9 cellular contexts compared by ENCODE assay signal in genomic region chr7:42227523-42227922, GRCh38. TPM values are rescaled to one million over a fixed set of nuclear protein-coding genes. Genes with fewer than 3 reads are reported as not detected.
DNase-seq lines count a peak whose midpoint lies in the region; ATAC-seq and TF ChIP-seq lines count a peak whose summit lies in the region.
"Had no signal": no experiment of that assay in that cellular context is flagged by ENCODE, and none has a peak within 500 bp of the region (broad histone marks: within the 10 kb centered on the region; RNA-seq: fewer than 3 reads in every experiment).

No MANE protein-coding gene starts in this region.

- DNase-seq in left ventricle myocardium inferior, result no peak
- no peak for DNase-seq in Right ventricle myocardium inferior (ENCODE audit: missing footprints)
- DNase-seq in activated T-cell treated with anti-CD3 and anti-CD28 coated beads, Interleukin-2, amount 50 U/mL, for 48 hours, result peak; percentile 24 to 26
- DNase-seq in kidney tubule cell (ENCODE audit: low spot score), result peak; percentile 30
- no peak for DNase-seq in vagina (ENCODE audit: extremely low spot score in 2 of 2)
- no peak for DNase-seq in GM19238 (ENCODE audit: insufficient read length, low spot score)
- no peak for DNase-seq in NCI-H1092 treated with DMSO at 0.1 percent for 48 hours (lab: John Stamatoyannopoulos, UW)
- DNase-seq in inferior parietal cortex (ENCODE audit: extremely low spot score), result no peak

- H3K27me3 ChIP-seq in left ventricle myocardium inferior (ENCODE audit: low read depth), result peaks cover 15% of the 10 kb centered on the region
- no peaks in the 10 kb centered on the region for H3K27me3 ChIP-seq in vagina

- H3K27ac ChIP-seq in left ventricle myocardium inferior (replicated peaks) (no peak overlapping the region), vagina (no peak overlapping the region)

- H3K4me3 ChIP-seq in left ventricle myocardium inferior, result peak overlapping the region; percentile 57
- H3K4me3 ChIP-seq in vagina, result peak overlapping the region; percentile 26 to 28

- no peak for TF ChIP-seq CTCF in left ventricle myocardium inferior (IDR thresholded peaks at IDR 0.05; ENCODE audit: borderline replicate concordance)
- TF ChIP-seq CTCF in vagina (IDR thresholded peaks at IDR 0.05), result no peak

- no peak for TF ChIP-seq POLR2A in vagina (IDR thresholded peaks at IDR 0.05)

- no peaks in the 10 kb centered on the region for H3K36me3 ChIP-seq in left ventricle myocardium inferior
- H3K36me3 ChIP-seq in vagina, result no peaks in the 10 kb centered on the region

- peaks cover 17% of the 10 kb centered on the region for H3K4me1 ChIP-seq in left ventricle myocardium inferior
- H3K4me1 ChIP-seq in vagina, result peaks cover 49% of the 10 kb centered on the region

- H3K9me3 ChIP-seq in left ventricle myocardium inferior (replicated peaks) (no peaks in the 10 kb centered on the region), vagina (no peaks in the 10 kb centered on the region)

- intact Hi-C loops in left ventricle myocardium inferior (cut with micrococcal nuclease) (no loop called here), Right ventricle myocardium inferior (cut with DNase I) (no loop called here), vagina (cut with DNase I) (no loop called here)

- ATAC-seq in Right ventricle myocardium inferior, result no peak

RNA-seq across cellular contexts. Expression of gene GLI3, which starts 9.5 kb away (rescaled TPM):
- 5.5 TPM for total RNA-seq in left ventricle myocardium inferior
- 3.9 TPM for total RNA-seq in Right ventricle myocardium inferior
- total RNA-seq in vagina, result 24.6 TPM
- total RNA-seq: OCI-LY7 had no signal

Comparison
In these comparisons a context has a peak if more than half of its experiments do, and no peak if none do; other contexts are left out.
1. DNase-seq: peak in activated T-cell treated with anti-CD3 and anti-CD28 coated beads, Interleukin-2, amount 50 U/mL, for 48 hours (2 of 2) and kidney tubule cell (single experiment); none in left ventricle myocardium inferior (single experiment), Right ventricle myocardium inferior (single experiment), vagina (0 of 2), GM19238 (single experiment), NCI-H1092 treated with DMSO at 0.1 percent for 48 hours (single experiment) and inferior parietal cortex (single experiment).